In genomic region chr2:6888724-6889123, GRCh38 we compare ENCODE assay signal across 14 cellular contexts. TPM values are rescaled to one million over a fixed set of nuclear protein-coding genes. Genes with fewer than 3 reads are reported as not detected.
DNase-seq lines count a peak whose midpoint lies in the region; ATAC-seq and TF ChIP-seq lines count a peak whose summit lies in the region.
"Had no signal": no experiment of that assay in that cellular context is flagged by ENCODE, and none has a peak within 500 bp of the region (broad histone marks: within the 10 kb centered on the region; RNA-seq: fewer than 3 reads in every experiment).

No MANE protein-coding gene starts in this region.

- no peak for TF ChIP-seq CTCF in activated CD8-positive, alpha-beta T cell treated with anti-CD3 and anti-CD28 coated beads for 36 hours (IDR thresholded peaks at IDR 0.05)
- no peak for TF ChIP-seq CTCF in coronary artery (IDR thresholded peaks at IDR 0.05)

- peak overlapping the region; percentile 62 for H3K23ac ChIP-seq in trophoblast cell (ENCODE audit: low read length)

- intact Hi-C loops in activated CD8-positive, alpha-beta T cell treated with anti-CD3 and anti-CD28 coated beads for 36 hours (cut with micrococcal nuclease) = no loop called here

- no peak overlapping the region for H4K12ac ChIP-seq in trophoblast cell (ENCODE audit: low read depth, low read length)

- H2AFZ ChIP-seq in trophoblast cell (ENCODE audit: insufficient read depth, low read length, poor library complexity) = no peak overlapping the region
- H2AFZ ChIP-seq: GM23248 had no signal

- no peak overlapping the region for H3K9ac ChIP-seq in trophoblast cell (ENCODE audit: low read length)
- H3K9ac ChIP-seq: GM23248 had no signal

- no peaks in the 10 kb centered on the region for H3K79me1 ChIP-seq in trophoblast cell (ENCODE audit: low read length)

- H2AK5ac ChIP-seq in trophoblast cell (ENCODE audit: low read length) = no peak overlapping the region

- H3K4me3 ChIP-seq in trophoblast cell (ENCODE audit: low read depth, low read length) = no peak overlapping the region
- H3K4me3 ChIP-seq in coronary artery = no peak overlapping the region
- H3K4me3 ChIP-seq: GM23248, HAP-1 had no signal

- H3K36me3 ChIP-seq in KOPT-K1 (ENCODE audit: insufficient read depth, low read length) (peaks cover 42% of the 10 kb centered on the region), trophoblast cell (ENCODE audit: control insufficient read depth in 1 of 2, insufficient read depth in 2 of 2, low read length in 2 of 2) (no peaks in the 10 kb centered on the region)
- H3K36me3 ChIP-seq: HAP-1 had no signal

- peak overlapping the region; percentile 27 for H3K27ac Mint-ChIP-seq in activated CD8-positive, alpha-beta T cell treated with anti-CD3 and anti-CD28 coated beads, Interleukin-2, amount 10 ng/mL, durations not matched to agents 7 days and 5 days
- H3K27ac Mint-ChIP-seq in activated CD8-positive, alpha-beta T cell treated with anti-CD3 and anti-CD28 coated beads for 36 hours = no peak overlapping the region
- H3K27ac Mint-ChIP-seq in T-cell = peak overlapping the region; percentile 12 to 82
- no peak overlapping the region for H3K27ac Mint-ChIP-seq in stimulated activated memory B cell treated with anti-CD40 and anti-IgM and Interleukin-4, amounts not matched to agents 10 μg/mL and 1 μg/mL and 100 μg/mL, for 72 hours
- H3K27ac Mint-ChIP-seq: CD4-positive, alpha-beta T cell had no signal

- peak; percentile 26 for ATAC-seq in activated CD8-positive, alpha-beta T cell treated with anti-CD3 and anti-CD28 coated beads, Interleukin-2, amount 10 ng/mL, durations not matched to agents 7 days and 5 days
- no peak for ATAC-seq in activated CD8-positive, alpha-beta T cell treated with anti-CD3 and anti-CD28 coated beads for 36 hours
- ATAC-seq in T-cell (replicated peaks in 1 of 4) = no peak
- ATAC-seq in stimulated activated memory B cell treated with anti-CD40 and anti-IgM and Interleukin-4, amounts not matched to agents 10 μg/mL and 1 μg/mL and 100 μg/mL, for 72 hours = no peak
- ATAC-seq: HepG2 had no signal

- WGBS in trophoblast cell (ENCODE audit: extremely low coverage, insufficient coverage, insufficient read length) = no CpG with 5 or more reads among the region's 4 CpGs

- H3K27me3 Mint-ChIP-seq in activated CD8-positive, alpha-beta T cell treated with anti-CD3 and anti-CD28 coated beads, Interleukin-2, amount 10 ng/mL, durations not matched to agents 7 days and 5 days (ENCODE audit: low read depth) = no peaks in the 10 kb centered on the region
- H3K27me3 Mint-ChIP-seq in activated CD8-positive, alpha-beta T cell treated with anti-CD3 and anti-CD28 coated beads for 36 hours = no peaks in the 10 kb centered on the region
- no peaks in the 10 kb centered on the region for H3K27me3 Mint-ChIP-seq in T-cell
- H3K27me3 Mint-ChIP-seq in stimulated activated memory B cell treated with anti-CD40 and anti-IgM and Interleukin-4, amounts not matched to agents 10 μg/mL and 1 μg/mL and 100 μg/mL, for 72 hours = peaks cover 7% of the 10 kb centered on the region
- H3K27me3 Mint-ChIP-seq: CD4-positive, alpha-beta T cell had no signal

- H4K8ac ChIP-seq in trophoblast cell (ENCODE audit: low read depth, low read length) = no peak overlapping the region

- no peak overlapping the region for H3K4ac ChIP-seq in trophoblast cell (ENCODE audit: low read depth, low read length)

- peaks cover 24% of the 10 kb centered on the region for H3K4me1 Mint-ChIP-seq in activated CD8-positive, alpha-beta T cell treated with anti-CD3 and anti-CD28 coated beads, Interleukin-2, amount 10 ng/mL, durations not matched to agents 7 days and 5 days (ENCODE audit: low read depth)
- H3K4me1 Mint-ChIP-seq in activated CD8-positive, alpha-beta T cell treated with anti-CD3 and anti-CD28 coated beads for 36 hours (ENCODE audit: low read depth) = no peaks in the 10 kb centered on the region
- H3K4me1 Mint-ChIP-seq in T-cell = peaks cover 0 to 5% (median 0%) of the 10 kb centered on the region in 3 donors
- no peaks in the 10 kb centered on the region for H3K4me1 Mint-ChIP-seq in stimulated activated memory B cell treated with anti-CD40 and anti-IgM and Interleukin-4, amounts not matched to agents 10 μg/mL and 1 μg/mL and 100 μg/mL, for 72 hours

- H3K9me3 Mint-ChIP-seq in activated CD8-positive, alpha-beta T cell treated with anti-CD3 and anti-CD28 coated beads, Interleukin-2, amount 10 ng/mL, durations not matched to agents 7 days and 5 days (ENCODE audit: insufficient read depth) = no peaks in the 10 kb centered on the region
- no peaks in the 10 kb centered on the region for H3K9me3 Mint-ChIP-seq in activated CD8-positive, alpha-beta T cell treated with anti-CD3 and anti-CD28 coated beads for 36 hours
- no peaks in the 10 kb centered on the region for H3K9me3 Mint-ChIP-seq in T-cell
- no peaks in the 10 kb centered on the region for H3K9me3 Mint-ChIP-seq in stimulated activated memory B cell treated with anti-CD40 and anti-IgM and Interleukin-4, amounts not matched to agents 10 μg/mL and 1 μg/mL and 100 μg/mL, for 72 hours
- H3K9me3 Mint-ChIP-seq: CD4-positive, alpha-beta T cell had no signal

- no peak overlapping the region for H3K18ac ChIP-seq in trophoblast cell (ENCODE audit: low read length)

- no peak overlapping the region for H2BK5ac ChIP-seq in trophoblast cell (ENCODE audit: low read depth, low read length, poor library complexity)

- DNase-seq in activated CD8-positive, alpha-beta T cell treated with anti-CD3 and anti-CD28 coated beads, Interleukin-2, amount 10 ng/mL, durations not matched to agents 7 days and 5 days = no peak
- DNase-seq in activated CD8-positive, alpha-beta T cell treated with anti-CD3 and anti-CD28 coated beads for 36 hours = no peak
- DNase-seq in T-cell (no peak), trophoblast cell (no peak), coronary artery (ENCODE audit: low spot score) (no peak)
- DNase-seq: AML-193; Caco-2; CD4-positive, alpha-beta T cell; GM23248 had no signal

- no peak overlapping the region for H4K91ac ChIP-seq in trophoblast cell (ENCODE audit: low read depth, low read length)

- H2BK12ac ChIP-seq in trophoblast cell (ENCODE audit: low read length) = no peak overlapping the region

- CTCF ChIA-PET in activated CD8-positive, alpha-beta T cell treated with anti-CD3 and anti-CD28 coated beads, Interleukin-2, amount 10 ng/mL, durations not matched to agents 7 days and 5 days (lab: Charles Lee) = interaction anchor here (1.0 to 2.9 kb wide), 4 partner anchors 8 to 209 kb away, joined by 3 to 24 read pairs (median 8); partner anchors contain the start of gene RNF144A
- CTCF ChIA-PET in activated CD8-positive, alpha-beta T cell treated with anti-CD3 and anti-CD28 coated beads for 36 hours (lab: Charles Lee) = interaction anchor here (0.9 to 2.4 kb wide), 6 partner anchors 7 to 155 kb away, joined by 3 to 23 read pairs (median 4); no protein-coding TSS in a partner anchor
- CTCF ChIA-PET in T-cell (lab: Charles Lee) = interaction anchor here in 1 of 2 donors (1.6 kb wide), 1 partner anchor 8 kb away, joined by 4 read pairs; no protein-coding TSS in a partner anchor

- peak overlapping the region; percentile 64 for H3K27ac ChIP-seq in KOPT-K1 (ENCODE audit: low read depth, low read length, poor library complexity, severe bottlenecking)
- H3K27ac ChIP-seq in trophoblast cell (ENCODE audit: low read depth, low read length) = no peak overlapping the region
- no peak overlapping the region for H3K27ac ChIP-seq in coronary artery
- H3K27ac ChIP-seq: C4-2B, GM23248 had no signal

- no peak overlapping the region for H3K4me3 Mint-ChIP-seq in activated CD8-positive, alpha-beta T cell treated with anti-CD3 and anti-CD28 coated beads, Interleukin-2, amount 10 ng/mL, durations not matched to agents 7 days and 5 days
- H3K4me3 Mint-ChIP-seq in activated CD8-positive, alpha-beta T cell treated with anti-CD3 and anti-CD28 coated beads for 36 hours = no peak overlapping the region
- no peak overlapping the region for H3K4me3 Mint-ChIP-seq in T-cell
- no peak overlapping the region for H3K4me3 Mint-ChIP-seq in stimulated activated memory B cell treated with anti-CD40 and anti-IgM and Interleukin-4, amounts not matched to agents 10 μg/mL and 1 μg/mL and 100 μg/mL, for 72 hours
- H3K4me3 Mint-ChIP-seq: CD4-positive, alpha-beta T cell had no signal

- H3K27me3 ChIP-seq in trophoblast cell (ENCODE audit: insufficient read depth, low read length) = no peaks in the 10 kb centered on the region

- H3K4me1 ChIP-seq in trophoblast cell (ENCODE audit: control insufficient read depth in 1 of 2, insufficient read depth in 2 of 2, low read length in 2 of 2) = no peaks in the 10 kb centered on the region
- H3K4me1 ChIP-seq: Caco-2, HAP-1 had no signal

- H3K14ac ChIP-seq in trophoblast cell (ENCODE audit: low read length) = no peak overlapping the region

- no peak overlapping the region for H2BK120ac ChIP-seq in trophoblast cell (ENCODE audit: insufficient read depth, low read length, poor library complexity)

- peaks cover 74% of the 10 kb centered on the region for H3K36me3 Mint-ChIP-seq in activated CD8-positive, alpha-beta T cell treated with anti-CD3 and anti-CD28 coated beads, Interleukin-2, amount 10 ng/mL, durations not matched to agents 7 days and 5 days (ENCODE audit: low read depth)
- no peaks in the 10 kb centered on the region for H3K36me3 Mint-ChIP-seq in activated CD8-positive, alpha-beta T cell treated with anti-CD3 and anti-CD28 coated beads for 36 hours (ENCODE audit: low read depth)
- peaks cover 44% of the 10 kb centered on the region for H3K36me3 Mint-ChIP-seq in T-cell
- no peaks in the 10 kb centered on the region for H3K36me3 Mint-ChIP-seq in stimulated activated memory B cell treated with anti-CD40 and anti-IgM and Interleukin-4, amounts not matched to agents 10 μg/mL and 1 μg/mL and 100 μg/mL, for 72 hours

- no peak overlapping the region for H3K4me2 ChIP-seq in trophoblast cell (ENCODE audit: low read length)

- H3K79me2 ChIP-seq in trophoblast cell (ENCODE audit: control insufficient read depth, insufficient read depth, low read length, poor library complexity) = no peaks in the 10 kb centered on the region

- no peaks in the 10 kb centered on the region for H3K9me3 ChIP-seq in KOPT-K1 (ENCODE audit: insufficient read depth, low read length, poor library complexity, severe bottlenecking)
- H3K9me3 ChIP-seq in trophoblast cell (ENCODE audit: insufficient read depth, low read depth, low read length) = no peaks in the 10 kb centered on the region
- H3K9me3 ChIP-seq: Caco-2, HAP-1 had no signal

- POLR2A ChIA-PET in activated CD8-positive, alpha-beta T cell treated with anti-CD3 and anti-CD28 coated beads, Interleukin-2, amount 10 ng/mL, durations not matched to agents 7 days and 5 days (lab: Charles Lee) = interaction anchor here (1.3 to 4.1 kb wide), 3 partner anchors 20 to 30 kb away, joined by 3 to 20 read pairs (median 5); partner anchors contain the start of gene CMPK2
- POLR2A ChIA-PET in activated CD8-positive, alpha-beta T cell treated with anti-CD3 and anti-CD28 coated beads for 36 hours (lab: Charles Lee) = interaction anchor here (1.1 kb wide), 1 partner anchor 47 kb away, joined by 3 read pairs; no protein-coding TSS in a partner anchor
- POLR2A ChIA-PET in T-cell (lab: Charles Lee) = no interaction called here

RNA-seq across cellular contexts. Expression of gene RSAD2, which starts 11.1 kb away (rescaled TPM):
- 10 to 100 TPM; 72.4 to 74.5 TPM for total RNA-seq in activated CD8-positive, alpha-beta T cell treated with anti-CD3 and anti-CD28 coated beads, Interleukin-2, amount 10 ng/mL, durations not matched to agents 7 days and 5 days
- 1 to 10 TPM; 2.8 to 3.7 TPM for total RNA-seq in activated CD8-positive, alpha-beta T cell treated with anti-CD3 and anti-CD28 coated beads for 36 hours
- total RNA-seq in T-cell = 10 to 100 TPM in 1 of 5 donors, 1 to 10 TPM in 4; 3.2 to 10.7 (median 7.2) TPM
- polyA plus RNA-seq in trophoblast cell (2013) = 0.51 and 0.55 TPM in 2 replicates
- total RNA-seq: GM23248 had no signal
- polyA plus RNA-seq: GM23248, HepG2 had no signal

RNA-seq across cellular contexts. Expression of gene CMPK2, which starts 23.0 kb away (rescaled TPM):
- 10 to 100 TPM; 84.0 to 90.8 TPM for total RNA-seq in activated CD8-positive, alpha-beta T cell treated with anti-CD3 and anti-CD28 coated beads, Interleukin-2, amount 10 ng/mL, durations not matched to agents 7 days and 5 days
- 1 to 10 TPM; 3.2 to 4.5 TPM for total RNA-seq in activated CD8-positive, alpha-beta T cell treated with anti-CD3 and anti-CD28 coated beads for 36 hours
- 10 to 100 TPM in 1 of 5 donors, 1 to 10 TPM in 4; 6.5 to 15.2 (median 9.1) TPM for total RNA-seq in T-cell
- 2.1 and 2.2 TPM in 2 replicates for polyA plus RNA-seq in trophoblast cell (2013)
- total RNA-seq: GM23248 had no signal

RNA-seq across cellular contexts. Expression of gene RNF144A, which starts 28.5 kb away (rescaled TPM):
- 10 to 100 TPM; 76.9 to 87.0 TPM for total RNA-seq in activated CD8-positive, alpha-beta T cell treated with anti-CD3 and anti-CD28 coated beads, Interleukin-2, amount 10 ng/mL, durations not matched to agents 7 days and 5 days
- total RNA-seq in activated CD8-positive, alpha-beta T cell treated with anti-CD3 and anti-CD28 coated beads for 36 hours = 10 to 100 TPM; 32.6 to 36.5 TPM
- total RNA-seq in T-cell = 10 to 100 TPM; 46.3 to 93.1 (median 79.9) TPM
- 9.2 and 9.3 TPM in 2 replicates for polyA plus RNA-seq in trophoblast cell (2013)

Comparison
In these comparisons a context has a peak if more than half of its experiments do, and no peak if none do; other contexts are left out.
1. H3K27ac Mint-ChIP-seq: peak in activated CD8-positive, alpha-beta T cell treated with anti-CD3 and anti-CD28 coated beads, Interleukin-2, amount 10 ng/mL, durations not matched to agents 7 days and 5 days (single experiment) and T-cell (2 of 2); none in activated CD8-positive, alpha-beta T cell treated with anti-CD3 and anti-CD28 coated beads for 36 hours (single experiment) and stimulated activated memory B cell treated with anti-CD40 and anti-IgM and Interleukin-4, amounts not matched to agents 10 μg/mL and 1 μg/mL and 100 μg/mL, for 72 hours (single experiment).
2. RNA of gene RSAD2, which starts 11.1 kb away (total RNA-seq): 72.4 to 74.5 TPM in activated CD8-positive, alpha-beta T cell treated with anti-CD3 and anti-CD28 coated beads, Interleukin-2, amount 10 ng/mL, durations not matched to agents 7 days and 5 days; 3.2 to 10.7 TPM in T-cell and 2.8 to 3.7 TPM in activated CD8-positive, alpha-beta T cell treated with anti-CD3 and anti-CD28 coated beads for 36 hours; every median in the first group is over 4 times any median in the second.
3. RNA of gene CMPK2, which starts 23.0 kb away (total RNA-seq): 84.0 to 90.8 TPM in activated CD8-positive, alpha-beta T cell treated with anti-CD3 and anti-CD28 coated beads, Interleukin-2, amount 10 ng/mL, durations not matched to agents 7 days and 5 days; 6.5 to 15.2 TPM in T-cell and 3.2 to 4.5 TPM in activated CD8-positive, alpha-beta T cell treated with anti-CD3 and anti-CD28 coated beads for 36 hours; every median in the first group is over 4 times any median in the second.
4. POLR2A ChIA-PET loops: an anchor here in activated CD8-positive, alpha-beta T cell treated with anti-CD3 and anti-CD28 coated beads, Interleukin-2, amount 10 ng/mL, durations not matched to agents 7 days and 5 days (1.3 to 4.1 kb wide) and activated CD8-positive, alpha-beta T cell treated with anti-CD3 and anti-CD28 coated beads for 36 hours (1.1 kb wide); none called in T-cell.